Comparison of ENCODE assay signal across 8 cellular contexts in the genomic region with DNA sequence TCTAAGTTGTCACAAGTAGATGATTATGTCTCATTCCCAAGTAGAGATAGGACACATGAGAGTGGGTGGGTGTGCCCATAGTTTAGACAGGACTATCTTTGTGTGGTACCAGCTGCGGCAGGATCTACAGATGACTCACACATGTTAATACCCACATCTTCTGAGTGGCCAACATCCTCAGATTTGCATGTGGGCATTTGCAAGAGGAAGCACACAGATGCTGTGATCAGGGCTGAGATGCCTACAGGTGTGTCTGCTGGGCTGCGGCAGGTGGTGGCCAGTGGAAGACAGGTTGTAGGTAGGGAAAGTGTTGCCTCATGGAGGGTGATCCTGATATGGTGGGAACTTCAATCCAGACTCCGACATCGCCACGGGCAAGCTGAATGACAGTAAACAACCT. TPM values are rescaled to one million over a fixed set of nuclear protein-coding genes. Genes with fewer than 3 reads are reported as not detected.
DNase-seq lines count a peak whose midpoint lies in the region; ATAC-seq and TF ChIP-seq lines count a peak whose summit lies in the region.

No MANE protein-coding gene starts in this region.

- H3K4me3 Mint-ChIP-seq in immature natural killer cell: peak overlapping the region; percentile 77 to 86 (median 83)

- H3K4me3 ChIP-seq in GM06990 (replicated peaks; ENCODE audit: low read depth, low read length): no peak overlapping the region

- H3K27me3 Mint-ChIP-seq in immature natural killer cell (ENCODE audit: low read depth in 3 of 3): peaks cover 0 to 16% (median 0%) of the 10 kb centered on the region in 3 donors

- H3K27me3 ChIP-seq in GM06990 (replicated peaks; ENCODE audit: control insufficient read depth, insufficient read depth, low read length): no peaks in the 10 kb centered on the region

- H3K36me3 ChIP-seq in GM06990 (ENCODE audit: control insufficient read depth, insufficient read depth, low read length): no peaks in the 10 kb centered on the region

- TF ChIP-seq CTCF in GM06990 (IDR thresholded peaks at IDR 0.05; ENCODE audit: insufficient read depth, low read length, poor library complexity, severe bottlenecking): no peak

- H3K27ac Mint-ChIP-seq in immature natural killer cell: peak overlapping the region; percentile 94 to 97 (median 95)

- intact Hi-C loops in cardiac septum (cut with DNase I) (no loop called here), posterior cingulate gyrus (cut with DNase I) (no loop called here)

- H3K4me1 Mint-ChIP-seq in immature natural killer cell: peaks cover 81 to 93% of the 10 kb centered on the region in 2 donors

- H3K9me3 Mint-ChIP-seq in immature natural killer cell: no peaks in the 10 kb centered on the region

- no peaks in the 10 kb centered on the region for H3K36me3 Mint-ChIP-seq in immature natural killer cell

- DNase-seq in GM06990 (ENCODE audit: extremely low read depth, insufficient read length) (peak; percentile 44), NAMALWA (ENCODE audit: low spot score) (peak; percentile 71), immature natural killer cell (peak; percentile 48 to 51 (median 48)), cardiac septum (ENCODE audit: low spot score) (no peak), posterior cingulate gyrus (no peak), NCI-H1417 (lab: John Stamatoyannopoulos, UW) (no peak)
- no peak for DNase-seq in central memory CD4-positive, alpha-beta T cell

- ATAC-seq in GM21717 (IDR thresholded peaks at IDR 0.05; ENCODE audit: unreplicated experiment): peak; percentile 69

RNA-seq across cellular contexts. Expression of a gene that starts 50.8 kb away (rescaled TPM):
- polyA plus RNA-seq in immature natural killer cell: 100 to 1,000 TPM in 1 of 3 donors, 10 to 100 TPM in 2; 40.5 to 261 (median 67.6) TPM
- total RNA-seq in cardiac septum: 96.4 TPM

Comparison
In these comparisons a context has a peak if more than half of its experiments do, and no peak if none do; other contexts are left out.
1. DNase-seq: peak in GM06990 (single experiment), NAMALWA (single experiment) and immature natural killer cell (3 of 3); none in central memory CD4-positive, alpha-beta T cell (single experiment), cardiac septum (single experiment), posterior cingulate gyrus (0 of 10) and NCI-H1417 (0 of 3).